ENCODE assay signal across 13 cellular contexts in genomic region chr16:15703029-15703736, GRCh38. TPM values are rescaled to one million over a fixed set of nuclear protein-coding genes. Genes with fewer than 3 reads are reported as not detected.
DNase-seq lines count a peak whose midpoint lies in the region; ATAC-seq and TF ChIP-seq lines count a peak whose summit lies in the region.
"Had no signal": no experiment of that assay in that cellular context is flagged by ENCODE, and none has a peak within 500 bp of the region (broad histone marks: within the 10 kb centered on the region; RNA-seq: fewer than 3 reads in every experiment).

No MANE protein-coding gene starts in this region.

- no peak for TF ChIP-seq POLR2A in esophagus muscularis mucosa (IDR thresholded peaks at IDR 0.05; ENCODE audit: low read depth)

- H3K27ac ChIP-seq in esophagus muscularis mucosa (replicated peaks in 1 of 4): peak overlapping the region; percentile 58 to 80 (median 76)
- H3K27ac ChIP-seq: body of pancreas had no signal

- H3K9me3 ChIP-seq in esophagus muscularis mucosa: no peaks in the 10 kb centered on the region
- H3K9me3 ChIP-seq: body of pancreas had no signal

- CTCF ChIA-PET in activated CD4-positive, alpha-beta memory T cell treated with anti-CD3 and anti-CD28 coated beads for 36 hours (lab: Charles Lee): interaction anchor here (0.8 to 3.2 kb wide), 7 partner anchors 10 to 281 kb away, joined by 3 to 14 read pairs (median 3); no protein-coding TSS in a partner anchor

- peaks cover 53% of the 10 kb centered on the region for H3K36me3 Mint-ChIP-seq in activated CD4-positive, alpha-beta T cell treated with anti-CD3 and anti-CD28 coated beads, Interleukin-2, amount 10 ng/mL, durations not matched to agents 24 days and 14 days (ENCODE audit: low read depth)
- peaks cover 23% of the 10 kb centered on the region for H3K36me3 Mint-ChIP-seq in activated CD4-positive, alpha-beta memory T cell treated with anti-CD3 and anti-CD28 coated beads for 36 hours
- H3K36me3 Mint-ChIP-seq in stimulated activated effector memory CD8-positive, alpha-beta T cell treated with anti-CD3 and anti-CD28 coated beads, Interleukin-12 subunit alpha, Interleukin-12 subunit beta, amount 100 ng/mL, for 72 hours: peaks cover 84% of the 10 kb centered on the region
- peaks cover 13% of the 10 kb centered on the region for H3K36me3 Mint-ChIP-seq in mesothelial cell of epicardium

- H3K4me3 Mint-ChIP-seq in activated CD4-positive, alpha-beta T cell treated with anti-CD3 and anti-CD28 coated beads, Interleukin-2, amount 10 ng/mL, durations not matched to agents 24 days and 14 days: no peak overlapping the region
- H3K4me3 Mint-ChIP-seq in activated CD4-positive, alpha-beta memory T cell treated with anti-CD3 and anti-CD28 coated beads for 36 hours: no peak overlapping the region
- H3K4me3 Mint-ChIP-seq in stimulated activated effector memory CD8-positive, alpha-beta T cell treated with anti-CD3 and anti-CD28 coated beads, Interleukin-12 subunit alpha, Interleukin-12 subunit beta, amount 100 ng/mL, for 72 hours: no peak overlapping the region
- no peak overlapping the region for H3K4me3 Mint-ChIP-seq in mesothelial cell of epicardium

- H3K36me3 ChIP-seq in esophagus muscularis mucosa: peaks cover 12 to 85% (median 67%) of the 10 kb centered on the region in 4 donors
- peaks cover 13% of the 10 kb centered on the region for H3K36me3 ChIP-seq in H7 (replicated peaks; ENCODE audit: control insufficient read depth, insufficient read depth, low read length)

- peaks cover 0 to 30% (median 12%) of the 10 kb centered on the region in 4 donors for H3K4me1 ChIP-seq in esophagus muscularis mucosa
- H3K4me1 ChIP-seq: body of pancreas had no signal

- POLR2A ChIA-PET in activated CD4-positive, alpha-beta memory T cell treated with anti-CD3 and anti-CD28 coated beads for 36 hours (lab: Charles Lee): no interaction called here

- no peaks in the 10 kb centered on the region for H3K27me3 Mint-ChIP-seq in activated CD4-positive, alpha-beta T cell treated with anti-CD3 and anti-CD28 coated beads, Interleukin-2, amount 10 ng/mL, durations not matched to agents 24 days and 14 days
- no peaks in the 10 kb centered on the region for H3K27me3 Mint-ChIP-seq in activated CD4-positive, alpha-beta memory T cell treated with anti-CD3 and anti-CD28 coated beads for 36 hours
- H3K27me3 Mint-ChIP-seq in mesothelial cell of epicardium (ENCODE audit: low read depth): no peaks in the 10 kb centered on the region

- H3K27me3 ChIP-seq in esophagus muscularis mucosa (no peaks in the 10 kb centered on the region), H7 (ENCODE audit: control insufficient read depth, insufficient read depth, low read length) (no peaks in the 10 kb centered on the region)
- H3K27me3 ChIP-seq: body of pancreas had no signal

- H3K9me3 Mint-ChIP-seq in activated CD4-positive, alpha-beta T cell treated with anti-CD3 and anti-CD28 coated beads, Interleukin-2, amount 10 ng/mL, durations not matched to agents 24 days and 14 days: no peaks in the 10 kb centered on the region
- no peaks in the 10 kb centered on the region for H3K9me3 Mint-ChIP-seq in activated CD4-positive, alpha-beta memory T cell treated with anti-CD3 and anti-CD28 coated beads for 36 hours
- no peaks in the 10 kb centered on the region for H3K9me3 Mint-ChIP-seq in stimulated activated effector memory CD8-positive, alpha-beta T cell treated with anti-CD3 and anti-CD28 coated beads, Interleukin-12 subunit alpha, Interleukin-12 subunit beta, amount 100 ng/mL, for 72 hours
- no peaks in the 10 kb centered on the region for H3K9me3 Mint-ChIP-seq in mesothelial cell of epicardium

- WGBS in esophagus muscularis mucosa: 45% methylated on average over 14 of the region's 14 CpGs

- peaks cover 13% of the 10 kb centered on the region for H3K4me1 Mint-ChIP-seq in activated CD4-positive, alpha-beta T cell treated with anti-CD3 and anti-CD28 coated beads, Interleukin-2, amount 10 ng/mL, durations not matched to agents 24 days and 14 days
- peaks cover 12% of the 10 kb centered on the region for H3K4me1 Mint-ChIP-seq in activated CD4-positive, alpha-beta memory T cell treated with anti-CD3 and anti-CD28 coated beads for 36 hours (ENCODE audit: low read depth)
- H3K4me1 Mint-ChIP-seq in stimulated activated effector memory CD8-positive, alpha-beta T cell treated with anti-CD3 and anti-CD28 coated beads, Interleukin-12 subunit alpha, Interleukin-12 subunit beta, amount 100 ng/mL, for 72 hours: peaks cover 21% of the 10 kb centered on the region
- H3K4me1 Mint-ChIP-seq in mesothelial cell of epicardium: no peaks in the 10 kb centered on the region

- no peak for DNase-seq in activated CD4-positive, alpha-beta T cell treated with anti-CD3 and anti-CD28 coated beads, Interleukin-2, amount 10 ng/mL, durations not matched to agents 24 days and 14 days
- DNase-seq in activated CD4-positive, alpha-beta T cell treated with anti-CD3 and anti-CD28 coated beads, Interleukin-2, amount 50 U/mL, for 4 hours: no peak
- no peak for DNase-seq in activated CD4-positive, alpha-beta memory T cell treated with anti-CD3 and anti-CD28 coated beads for 36 hours
- DNase-seq in esophagus muscularis mucosa (ENCODE audit: extremely low spot score): no peak
- no peak for DNase-seq in stimulated activated effector memory CD8-positive, alpha-beta T cell treated with anti-CD3 and anti-CD28 coated beads, Interleukin-12 subunit alpha, Interleukin-12 subunit beta, amount 100 ng/mL, for 72 hours (ENCODE audit: low spot score in 2 of 2)
- DNase-seq in mesothelial cell of epicardium (ENCODE audit: low spot score in 2 of 2, unreplicated experiment in 2 of 2): no peak
- DNase-seq in H7: no peak
- DNase-seq: body of pancreas; effector memory CD4-positive, alpha-beta T cell; NCI-H2081; NCI-H82 had no signal

- no peak for ATAC-seq in stimulated activated effector memory CD8-positive, alpha-beta T cell treated with anti-CD3 and anti-CD28 coated beads, Interleukin-12 subunit alpha, Interleukin-12 subunit beta, amount 100 ng/mL, for 72 hours
- no peak for ATAC-seq in HG02885 (IDR thresholded peaks at IDR 0.05; ENCODE audit: poor library complexity, unreplicated experiment)
- ATAC-seq: body of pancreas, Right ventricle myocardium inferior had no signal

- TF ChIP-seq EP300 in esophagus muscularis mucosa (IDR thresholded peaks at IDR 0.05): no peak

- H3K27ac Mint-ChIP-seq in activated CD4-positive, alpha-beta T cell treated with anti-CD3 and anti-CD28 coated beads, Interleukin-2, amount 10 ng/mL, durations not matched to agents 24 days and 14 days: peak overlapping the region; percentile 46
- H3K27ac Mint-ChIP-seq in activated CD4-positive, alpha-beta memory T cell treated with anti-CD3 and anti-CD28 coated beads for 36 hours: peak overlapping the region; percentile 56
- peak overlapping the region; percentile 66 for H3K27ac Mint-ChIP-seq in stimulated activated effector memory CD8-positive, alpha-beta T cell treated with anti-CD3 and anti-CD28 coated beads, Interleukin-12 subunit alpha, Interleukin-12 subunit beta, amount 100 ng/mL, for 72 hours
- no peak overlapping the region for H3K27ac Mint-ChIP-seq in mesothelial cell of epicardium

- intact Hi-C loops in activated CD4-positive, alpha-beta T cell treated with anti-CD3 and anti-CD28 coated beads, Interleukin-2, amount 10 ng/mL, durations not matched to agents 24 days and 14 days (cut with micrococcal nuclease): loop anchor here (5.0 kb wide), 2 partner anchors 51 to 66 kb away; partner anchors contain the start of gene NDE1
- intact Hi-C loops in activated CD4-positive, alpha-beta memory T cell treated with anti-CD3 and anti-CD28 coated beads for 36 hours (cut with micrococcal nuclease): loop anchor here (5.0 to 10.0 kb wide), 2 partner anchors 66 to 268 kb away; partner anchors contain the start of gene BMERB1
- intact Hi-C loops in esophagus muscularis mucosa (cut with DNase I): no loop called here

- TF ChIP-seq CTCF in esophagus muscularis mucosa (IDR thresholded peaks at IDR 0.05): no peak
- no peak for TF ChIP-seq CTCF in mesothelial cell of epicardium (IDR thresholded peaks at IDR 0.05; ENCODE audit: unreplicated experiment)

- no peak overlapping the region for H3K4me3 ChIP-seq in esophagus muscularis mucosa
- no peak overlapping the region for H3K4me3 ChIP-seq in H7 (ENCODE audit: insufficient read depth, low read depth, low read length)
- H3K4me3 ChIP-seq: body of pancreas had no signal

RNA-seq across cellular contexts. Expression of gene NDE1, which starts 53.1 kb away (rescaled TPM):
- 85.4 and 85.8 TPM in 2 replicates for total RNA-seq in activated CD4-positive, alpha-beta T cell treated with anti-CD3 and anti-CD28 coated beads, Interleukin-2, amount 10 ng/mL, durations not matched to agents 24 days and 14 days
- total RNA-seq in activated CD4-positive, alpha-beta memory T cell treated with anti-CD3 and anti-CD28 coated beads for 36 hours: 100 to 1,000 TPM; 117 to 119 TPM
- total RNA-seq in esophagus muscularis mucosa: 10 to 100 TPM; 46.1 to 94.9 (median 70.1) TPM
- total RNA-seq in mesothelial cell of epicardium: 45.9 to 48.2 TPM (median 46.8 TPM) in 3 replicates
- total RNA-seq in H7 (2014; rRNA removed; shearing (Covaris generic)): 28.7 and 34.5 TPM in 2 replicates
